Comparison of ENCODE assay signal across 9 cellular contexts in the genomic region with DNA sequence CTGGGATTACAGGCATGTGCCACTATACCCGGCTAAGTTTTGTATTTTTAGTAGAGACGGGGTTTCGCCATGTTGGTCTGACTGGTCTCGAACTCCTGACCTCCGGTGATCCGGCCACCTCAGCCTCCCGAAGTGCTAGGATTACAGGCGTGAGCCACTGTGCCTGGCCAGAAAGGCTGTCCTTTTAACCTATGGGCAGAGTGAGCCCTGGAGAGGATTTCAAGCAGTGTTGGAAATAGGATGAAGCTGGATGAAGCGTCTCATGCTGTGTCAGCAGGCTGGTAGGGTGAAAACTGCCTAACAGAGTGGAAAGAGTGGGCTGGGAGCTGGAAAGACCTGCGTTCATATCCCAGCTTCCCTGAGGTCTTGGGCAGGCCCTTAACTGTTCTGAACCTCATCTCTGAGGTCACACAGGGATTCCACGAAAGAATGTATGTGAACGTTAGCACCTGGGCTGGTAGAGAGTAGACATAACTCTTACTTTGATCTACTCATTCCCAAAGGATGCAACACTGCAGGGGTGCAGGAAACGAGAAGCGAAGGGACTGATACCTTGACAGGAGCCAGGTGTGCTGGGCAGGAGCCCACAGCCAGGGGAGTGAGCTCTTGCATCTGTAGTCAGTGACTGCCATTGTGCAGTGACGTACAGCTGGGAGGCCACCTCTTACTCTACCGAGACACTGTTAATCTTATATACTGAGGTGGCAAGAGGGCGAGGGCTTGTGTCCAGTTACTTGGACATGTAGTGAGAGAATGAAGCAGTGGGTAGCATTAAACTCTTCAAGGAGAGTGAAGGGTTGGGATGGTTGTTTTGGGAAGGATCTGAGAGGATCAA. TPM values are rescaled to one million over a fixed set of nuclear protein-coding genes. Genes with fewer than 3 reads are reported as not detected.
DNase-seq lines count a peak whose midpoint lies in the region; ATAC-seq and TF ChIP-seq lines count a peak whose summit lies in the region.
"Had no signal": no experiment of that assay in that cellular context is flagged by ENCODE, and none has a peak within 500 bp of the region (broad histone marks: within the 10 kb centered on the region; RNA-seq: fewer than 3 reads in every experiment).

No MANE protein-coding gene starts in this region.

- H3K27me3 ChIP-seq in BLaER1 treated with 17β-estradiol and CSF1 and Interleukin-3, amounts not matched to agents 10 nM and 100 nM = no peaks in the 10 kb centered on the region
- no peaks in the 10 kb centered on the region for H3K27me3 ChIP-seq in right cardiac atrium (ENCODE audit: control insufficient read depth, insufficient read depth)
- H3K27me3 ChIP-seq in rectal smooth muscle tissue (ENCODE audit: control insufficient read depth, insufficient read depth, low read length) = no peaks in the 10 kb centered on the region

- H3K4me2 ChIP-seq in BLaER1 treated with 17β-estradiol and CSF1 and Interleukin-3, amounts not matched to agents 10 nM and 100 nM = peak overlapping the region; percentile 74 to 97 (median 88)

- POLR2A ChIA-PET in RWPE1 (lab: Yijun Ruan, JAX; ENCODE audit: low non-redundant PET) = no interaction called here

- peak overlapping the region; percentile 73 to 95 (median 85); a peak in 20 of 22 replicates for H3K27ac ChIP-seq in BLaER1 treated with 17β-estradiol and CSF1 and Interleukin-3, amounts not matched to agents 10 nM and 100 nM
- H3K27ac ChIP-seq in RWPE1 (peak overlapping the region; percentile 99), right cardiac atrium (ENCODE audit: low read length) (peak overlapping the region; percentile 97), rectal smooth muscle tissue (ENCODE audit: low read depth, low read length) (peak overlapping the region; percentile 95)

- peaks cover 11 to 45% (median 24%) of the 10 kb centered on the region in 11 experiments; a peak in 18 of 22 replicates for H3K36me3 ChIP-seq in BLaER1 treated with 17β-estradiol and CSF1 and Interleukin-3, amounts not matched to agents 10 nM and 100 nM
- no peaks in the 10 kb centered on the region for H3K36me3 ChIP-seq in rectal smooth muscle tissue (ENCODE audit: control insufficient read depth, insufficient read depth, low read length)

- peak overlapping the region in 9 of 11 experiments; percentile 12 to 92 (median 76); a peak in 14 of 22 replicates for H3K9ac ChIP-seq in BLaER1 treated with 17β-estradiol and CSF1 and Interleukin-3, amounts not matched to agents 10 nM and 100 nM
- H3K9ac ChIP-seq in rectal smooth muscle tissue (ENCODE audit: low read length) = no peak overlapping the region

- CTCF ChIA-PET in RWPE1 (lab: Yijun Ruan, JAX) = interaction anchor here (0.6 to 0.7 kb wide), 2 partner anchors 13 to 553 kb away, joined by 3 to 5 read pairs; no protein-coding TSS in a partner anchor

- intact Hi-C loops in right cardiac atrium (cut with DNase I) = loop anchor here in 1 of 4 donors (5.0 kb wide), 1 partner anchor 36 kb away; a partner anchor contains a TSS

- no peak for ATAC-seq in right cardiac atrium
- no peak for ATAC-seq in GM19397 (IDR thresholded peaks at IDR 0.05; ENCODE audit: unreplicated experiment)

- H3K9me3 ChIP-seq in BLaER1 treated with 17β-estradiol and CSF1 and Interleukin-3, amounts not matched to agents 10 nM and 100 nM (replicated peaks in 1 of 11) = peaks cover 0 to 9% (median 0%) of the 10 kb centered on the region in 11 experiments; a peak in 2 of 22 replicates
- no peaks in the 10 kb centered on the region for H3K9me3 ChIP-seq in right cardiac atrium (ENCODE audit: control insufficient read depth, low read length)

- peak overlapping the region in 2 of 10 experiments; percentile 40 to 48; a peak in 3 of 20 replicates for H3K4me3 ChIP-seq in BLaER1 treated with 17β-estradiol and CSF1 and Interleukin-3, amounts not matched to agents 10 nM and 100 nM
- H3K4me3 ChIP-seq in right cardiac atrium (ENCODE audit: low read length) (peak overlapping the region; percentile 2), rectal smooth muscle tissue (ENCODE audit: low read length) (peak overlapping the region; percentile 48)

- no peak for DNase-seq in RWPE1 (ENCODE audit: low spot score)
- no peak for DNase-seq in right cardiac atrium
- no peak for DNase-seq in 8988T
- no peak for DNase-seq in NCI-H774 (lab: John Stamatoyannopoulos, UW)
- DNase-seq in foreskin melanocyte = no peak
- DNase-seq: activated naive CD4-positive, alpha-beta T cell had no signal

- TF ChIP-seq CTCF in RWPE1 (conservative IDR thresholded peaks at IDR 0.05; ENCODE audit: low read depth) = no peak

- peaks cover 53 to 100% (median 72%) of the 10 kb centered on the region in 10 experiments for H3K4me1 ChIP-seq in BLaER1 treated with 17β-estradiol and CSF1 and Interleukin-3, amounts not matched to agents 10 nM and 100 nM
- H3K4me1 ChIP-seq in right cardiac atrium (ENCODE audit: control insufficient read depth, insufficient read depth, low read length) (peaks cover 55% of the 10 kb centered on the region), rectal smooth muscle tissue (ENCODE audit: control insufficient read depth, insufficient read depth, low read length) (peaks cover 74% of the 10 kb centered on the region)

- 51% methylated on average over 17 of the region's 17 CpGs for WGBS in right cardiac atrium

- H4K20me1 ChIP-seq in BLaER1 treated with 17β-estradiol and CSF1 and Interleukin-3, amounts not matched to agents 10 nM and 100 nM = peaks cover 0 to 45% (median 11%) of the 10 kb centered on the region in 11 experiments; a peak in 8 of 22 replicates

RNA-seq across cellular contexts. Expression of a gene that starts 34.2 kb away (rescaled TPM):
- 10 to 100 TPM; 35.2 to 50.5 (median 37.8) TPM for total RNA-seq in right cardiac atrium
- 19.1 TPM for polyA plus RNA-seq in right cardiac atrium

RNA-seq across cellular contexts. Expression of a gene that starts 59.3 kb away (rescaled TPM):
- not detected for total RNA-seq in right cardiac atrium
- 0.11 TPM for polyA plus RNA-seq in right cardiac atrium
